Comparison of ENCODE assay signal across 8 cellular contexts in genomic region chr14:58243790-58244555, GRCh38. TPM values are rescaled to one million over a fixed set of nuclear protein-coding genes. Genes with fewer than 3 reads are reported as not detected.
A peak's percentile ranks its signal among the peaks of the same experiment; 100 is the strongest.
DNase-seq lines count a peak whose midpoint lies in the region; ATAC-seq and TF ChIP-seq lines count a peak whose summit lies in the region.

No MANE protein-coding gene starts in this region.

- H4K20me1 ChIP-seq in BLaER1 treated with 17β-estradiol and CSF1 and Interleukin-3, amounts not matched to agents 10 nM and 100 nM: peaks cover 32 to 42% (median 38%) of the 10 kb centered on the region in 11 experiments

- peak overlapping the region; percentile 90 to 99 (median 98) for H3K9ac ChIP-seq in BLaER1 treated with 17β-estradiol and CSF1 and Interleukin-3, amounts not matched to agents 10 nM and 100 nM

- H3K4me3 ChIP-seq in BLaER1 treated with 17β-estradiol and CSF1 and Interleukin-3, amounts not matched to agents 10 nM and 100 nM: peak overlapping the region; percentile 73 to 96 (median 90)
- peak overlapping the region in 1 of 2 donors; percentile 87 for H3K4me3 ChIP-seq in body of pancreas

- intact Hi-C loops in body of pancreas (cut with DNase I) (no loop called here), left colon (cut with DNase I, micrococcal nuclease) (no loop called here)

- ATAC-seq in GM18907 (IDR thresholded peaks at IDR 0.05; ENCODE audit: unreplicated experiment): peak; percentile 46
- peak; percentile 22 for ATAC-seq in HG03108 (IDR thresholded peaks at IDR 0.05; ENCODE audit: unreplicated experiment)
- ATAC-seq in body of pancreas: peak; percentile 11
- ATAC-seq in left colon: peak; percentile 36

- H3K4me1 ChIP-seq in BLaER1 treated with 17β-estradiol and CSF1 and Interleukin-3, amounts not matched to agents 10 nM and 100 nM: peaks cover 29 to 43% (median 37%) of the 10 kb centered on the region in 10 experiments
- peaks cover 32% of the 10 kb centered on the region for H3K4me1 ChIP-seq in body of pancreas

- no peaks in the 10 kb centered on the region for H3K9me3 ChIP-seq in BLaER1 treated with 17β-estradiol and CSF1 and Interleukin-3, amounts not matched to agents 10 nM and 100 nM (replicated peaks in 1 of 11)
- no peaks in the 10 kb centered on the region for H3K9me3 ChIP-seq in body of pancreas

- no peaks in the 10 kb centered on the region for H3K27me3 ChIP-seq in BLaER1 treated with 17β-estradiol and CSF1 and Interleukin-3, amounts not matched to agents 10 nM and 100 nM
- H3K27me3 ChIP-seq in body of pancreas: no peaks in the 10 kb centered on the region

- H3K36me3 ChIP-seq in BLaER1 treated with 17β-estradiol and CSF1 and Interleukin-3, amounts not matched to agents 10 nM and 100 nM: peaks cover 17 to 29% (median 23%) of the 10 kb centered on the region in 11 experiments
- H3K36me3 ChIP-seq in body of pancreas (replicated peaks in 1 of 2; ENCODE audit: insufficient read depth in 1 of 2, low read depth in 2 of 2): no peaks in the 10 kb centered on the region

- no peak for TF ChIP-seq POLR2A in body of pancreas (IDR thresholded peaks at IDR 0.05)

- peak overlapping the region; percentile 61 to 99 (median 98); a peak in 21 of 22 replicates for H3K27ac ChIP-seq in BLaER1 treated with 17β-estradiol and CSF1 and Interleukin-3, amounts not matched to agents 10 nM and 100 nM
- H3K27ac ChIP-seq in body of pancreas: peak overlapping the region; percentile 64 to 98 (median 94)
- peak overlapping the region; percentile 76 for H3K27ac ChIP-seq in temporal lobe (ENCODE audit: low read depth, low read length)

- no peak for TF ChIP-seq CTCF in body of pancreas (IDR thresholded peaks at IDR 0.05)

- peak overlapping the region; percentile 67 to 89 (median 82) for H3K4me2 ChIP-seq in BLaER1 treated with 17β-estradiol and CSF1 and Interleukin-3, amounts not matched to agents 10 nM and 100 nM

- WGBS in body of pancreas, 2 donors: 1% methylated on average over 16 of the region's 16 CpGs

- peak; percentile 74 for DNase-seq in NCI-H748 treated with DMSO at 0.1 percent for 48 hours (lab: John Stamatoyannopoulos, UW)
- DNase-seq in body of pancreas: peak in 1 of 4 donors; percentile 29
- no peak for DNase-seq in left colon
- DNase-seq in D341Med (ENCODE audit: low spot score): no peak

RNA-seq across cellular contexts. Expression of gene PSMA3, which starts 0.7 kb away (rescaled TPM):
- total RNA-seq in body of pancreas (10 to 100 TPM; 59.7 to 77.0 TPM), left colon (100 to 1,000 TPM; 100 to 138 TPM), temporal lobe (38.8 TPM)

RNA-seq across cellular contexts. Expression of gene ACTR10, which starts 44.0 kb away (rescaled TPM):
- total RNA-seq in body of pancreas: 10 to 100 TPM; 31.9 to 74.5 TPM
- total RNA-seq in left colon: 10 to 100 TPM; 52.9 to 53.8 TPM
- 99.1 TPM for total RNA-seq in temporal lobe

RNA-seq across cellular contexts. Expression of gene ARID4A, which starts 54.4 kb away (rescaled TPM):
- total RNA-seq in body of pancreas: 10 to 100 TPM; 23.6 to 28.3 TPM
- total RNA-seq in left colon: 10 to 100 TPM; 23.4 to 34.0 TPM
- total RNA-seq in temporal lobe: 50.9 TPM
